In genomic region chr11:69627551-69627950, GRCh38 we compare ENCODE assay signal across 30 cellular contexts.
"Had no signal": no experiment of that assay in that cellular context is flagged by ENCODE, and none has a peak within 500 bp of the region (broad histone marks: within the 10 kb centered on the region; RNA-seq: fewer than 3 reads in every experiment).

No MANE protein-coding gene starts in this region.

- H3K27ac ChIP-seq: left lung, lower lobe of right lung, neutrophil, parathyroid adenoma, psoas muscle, right lobe of liver, tibial nerve, uterus had no signal

- ATAC-seq: left colon; left lung; lower lobe of right lung; natural killer cell; psoas muscle; right lobe of liver; stimulated activated memory B cell treated with anti-CD40 and anti-IgM and Interleukin-4, amounts not matched to agents 10 μg/mL and 1 μg/mL and 100 μg/mL, for 72 hours; stimulated activated naive CD8-positive, alpha-beta T cell treated with anti-CD3 and anti-CD28 coated beads, Interleukin-15, amount 100 ng/mL, for 72 hours had no signal

- H3K36me3 Mint-ChIP-seq: mesothelial cell of epicardium, natural killer cell, type B pancreatic cell had no signal

- H3K4me3 ChIP-seq: left lung, lower lobe of right lung, psoas muscle, right lobe of liver, smooth muscle cell, tibial nerve, uterus had no signal

- H3K27me3 ChIP-seq: left lung, right lobe of liver, tibial nerve, uterus had no signal

- H3K79me2 ChIP-seq: parathyroid adenoma had no signal

- H3K9me3 ChIP-seq: neutrophil, psoas muscle, right lobe of liver, uterus had no signal

- H3K4me1 Mint-ChIP-seq: immature natural killer cell; nephron progenitor cell; stimulated activated memory B cell treated with anti-CD40 and anti-IgM and Interleukin-4, amounts not matched to agents 10 μg/mL and 1 μg/mL and 100 μg/mL, for 72 hours; stimulated activated naive CD8-positive, alpha-beta T cell treated with anti-CD3 and anti-CD28 coated beads, Interleukin-15, amount 100 ng/mL, for 72 hours had no signal

- H3K9me3 Mint-ChIP-seq: type B pancreatic cell had no signal

- H3K27ac Mint-ChIP-seq: immature natural killer cell; mesothelial cell of epicardium; natural killer cell; nephron progenitor cell; stimulated activated memory B cell treated with anti-CD40 and anti-IgM and Interleukin-4, amounts not matched to agents 10 μg/mL and 1 μg/mL and 100 μg/mL, for 72 hours; stimulated activated naive CD8-positive, alpha-beta T cell treated with anti-CD3 and anti-CD28 coated beads, Interleukin-15, amount 100 ng/mL, for 72 hours; type B pancreatic cell had no signal

- H3K9ac ChIP-seq: parathyroid adenoma had no signal

- H2AFZ ChIP-seq: parathyroid adenoma had no signal

- H3K4me1 ChIP-seq: left lung, lower lobe of right lung, parathyroid adenoma, psoas muscle, right lobe of liver, tibial nerve, uterus had no signal

- H3K4me3 Mint-ChIP-seq: immature natural killer cell; mesothelial cell of epicardium; naive B cell; natural killer cell; nephron progenitor cell; stimulated activated memory B cell treated with anti-CD40 and anti-IgM and Interleukin-4, amounts not matched to agents 10 μg/mL and 1 μg/mL and 100 μg/mL, for 72 hours; stimulated activated naive CD8-positive, alpha-beta T cell treated with anti-CD3 and anti-CD28 coated beads, Interleukin-15, amount 100 ng/mL, for 72 hours; type B pancreatic cell had no signal

- DNase-seq: hypothalamus; immature natural killer cell; kidney; left colon; left lung; lower lobe of right lung; mammary epithelial cell; mesenchymal stem cell; naive B cell; natural killer cell; nephron progenitor cell; occipital lobe; psoas muscle; right lobe of liver; stimulated activated CD4-positive, alpha-beta T cell treated with anti-CD3 and anti-CD28 coated beads, Interleukin-1b, Interleukin-23, amount 100 ng/mL, for 48 hours; stimulated activated CD4-positive, alpha-beta T cell treated with anti-CD3 and anti-CD28 coated beads, Interleukin-2, amount 100 ng/mL, for 48 hours; stimulated activated CD4-positive, alpha-beta T cell treated with anti-CD3 and anti-CD28 coated beads, Interleukin-4, amount 100 ng/mL, for 4 hours; stimulated activated CD8-positive, alpha-beta memory T cell treated with anti-CD3 and anti-CD28 coated beads, Interleukin-4, amount 100 ng/mL, for 48 hours; stimulated activated naive CD4-positive, alpha-beta T cell treated with Interleukin-2 at 50 U/mL for 16 hours; stimulated activated naive CD8-positive, alpha-beta T cell treated with anti-CD3 and anti-CD28 coated beads, Interleukin-15, amount 100 ng/mL, for 72 hours; substantia nigra; uterus had no signal

- H3K4me2 ChIP-seq: smooth muscle cell had no signal

- H3K36me3 ChIP-seq: left lung, lower lobe of right lung, neutrophil, right lobe of liver, tibial nerve, uterus had no signal

- FAIRE-seq: islet of Langerhans, kidney had no signal
